ENCODE assay signal across 30 cellular contexts in the genomic region with DNA sequence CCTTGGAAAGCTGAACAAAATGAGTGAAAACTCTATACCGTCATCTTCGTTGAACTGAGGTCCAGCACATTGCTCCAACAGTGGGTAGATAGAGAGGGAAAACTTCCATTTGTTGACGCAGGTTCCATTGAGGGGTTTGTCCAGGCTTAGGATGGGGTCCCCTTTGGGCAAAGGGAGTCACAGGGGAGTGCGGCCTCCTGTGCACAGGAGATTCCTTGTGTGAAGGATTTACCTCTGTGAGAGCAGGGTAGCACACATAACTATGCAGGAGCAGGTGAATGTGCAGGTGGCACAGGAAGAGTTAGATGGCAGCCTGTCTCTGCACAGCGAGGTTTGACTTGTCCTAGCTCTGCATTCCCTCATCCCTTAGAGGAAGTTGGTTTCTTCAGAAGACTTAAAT.
"Had no signal": no experiment of that assay in that cellular context is flagged by ENCODE, and none has a peak within 500 bp of the region (broad histone marks: within the 10 kb centered on the region; RNA-seq: fewer than 3 reads in every experiment).

No MANE protein-coding gene starts in this region.

- ATAC-seq: left colon; lower lobe of right lung; mucosa of descending colon; naive thymus-derived CD4-positive, alpha-beta T cell; natural killer cell treated with Interleukin-12 subunit alpha and Interleukin-12 subunit beta and Interleukin-15 and Interleukin-18, amount 100 ng/mL, for 72 hours; right cardiac atrium; sciatic nerve; stimulated activated naive B cell treated with anti-CD40 and anti-IgM and Interleukin-4, amounts not matched to agents 10 μg/mL and 1 μg/mL and 100 μg/mL, for 72 hours; stimulated activated naive CD8-positive, alpha-beta T cell treated with anti-CD3 and anti-CD28 coated beads, Interleukin-15, Interleukin-2, amounts not matched to agents 100 U/mL and 50 U/mL, for 24 hours; upper lobe of right lung had no signal

- H3K27ac ChIP-seq: lower lobe of right lung, ovary, skin epidermis, stomach, suprapubic skin, thoracic aorta, tibial artery, upper lobe of right lung had no signal

- H3K27ac Mint-ChIP-seq: immature natural killer cell; naive thymus-derived CD4-positive, alpha-beta T cell; natural killer cell treated with Interleukin-12 subunit alpha and Interleukin-12 subunit beta and Interleukin-15 and Interleukin-18, amount 100 ng/mL, for 72 hours; progenitor cell of endocrine pancreas; stimulated activated naive B cell treated with anti-CD40 and anti-IgM and Interleukin-4, amounts not matched to agents 10 μg/mL and 1 μg/mL and 100 μg/mL, for 72 hours had no signal

- DNase-seq: heart left ventricle; hypothalamus; immature natural killer cell; kidney; left colon; left ventricle myocardium superior; lower lobe of right lung; mesendoderm; midbrain; mucosa of descending colon; naive thymus-derived CD4-positive, alpha-beta T cell; ovary; retina; right cardiac atrium; stimulated activated CD4-positive, alpha-beta T cell treated with anti-CD3 and anti-CD28 coated beads, Interleukin-12 subunit alpha, Interleukin-12 subunit beta, amount 100 ng/mL, for 4 hours; stimulated activated CD4-positive, alpha-beta T cell treated with anti-CD3 and anti-CD28 coated beads, Interleukin-15, amount 100 ng/mL, for 24 hours; stimulated activated CD4-positive, alpha-beta T cell treated with anti-CD3 and anti-CD28 coated beads, Interleukin-2, amount 100 ng/mL, for 24 hours; stimulated activated CD4-positive, alpha-beta T cell treated with anti-CD3 and anti-CD28 coated beads, Interleukin-4, amount 100 ng/mL, for 1 hour; stimulated activated naive B cell treated with anti-CD40 and anti-IgM and Interleukin-4, amounts not matched to agents 10 μg/mL and 1 μg/mL and 100 μg/mL, for 72 hours; stimulated activated naive CD8-positive, alpha-beta T cell treated with anti-CD3 and anti-CD28 coated beads, Interleukin-15, Interleukin-2, amounts not matched to agents 100 U/mL and 50 U/mL, for 24 hours; stomach; tibial artery; trophoblast cell; upper lobe of right lung had no signal

- H3K4me1 Mint-ChIP-seq: immature natural killer cell; naive thymus-derived CD4-positive, alpha-beta T cell; stimulated activated naive B cell treated with anti-CD40 and anti-IgM and Interleukin-4, amounts not matched to agents 10 μg/mL and 1 μg/mL and 100 μg/mL, for 72 hours had no signal

- H3K4me3 ChIP-seq: heart left ventricle, lower lobe of right lung, mucosa of descending colon, ovary, skin epidermis, stomach, suprapubic skin, thoracic aorta, tibial artery, upper lobe of right lung had no signal

- H3K4me3 Mint-ChIP-seq: immature natural killer cell; naive thymus-derived CD4-positive, alpha-beta T cell; natural killer cell treated with Interleukin-12 subunit alpha and Interleukin-12 subunit beta and Interleukin-15 and Interleukin-18, amount 100 ng/mL, for 72 hours; stimulated activated naive B cell treated with anti-CD40 and anti-IgM and Interleukin-4, amounts not matched to agents 10 μg/mL and 1 μg/mL and 100 μg/mL, for 72 hours had no signal

- H3K27me3 Mint-ChIP-seq: naive thymus-derived CD4-positive, alpha-beta T cell; natural killer cell treated with Interleukin-12 subunit alpha and Interleukin-12 subunit beta and Interleukin-15 and Interleukin-18, amount 100 ng/mL, for 72 hours; progenitor cell of endocrine pancreas; stimulated activated naive B cell treated with anti-CD40 and anti-IgM and Interleukin-4, amounts not matched to agents 10 μg/mL and 1 μg/mL and 100 μg/mL, for 72 hours had no signal

- H3K4me1 ChIP-seq: lower lobe of right lung, stomach, suprapubic skin, tibial artery, upper lobe of right lung had no signal

- H3K27me3 ChIP-seq: heart left ventricle, ovary, stomach, suprapubic skin, tibial artery, upper lobe of right lung had no signal
